In genomic region chr3:160784853-160785252, GRCh38 we compare ENCODE assay signal across 1 cellular context.
TF ChIP-seq lines count a peak whose summit lies in the region.

No MANE protein-coding gene starts in this region.

TF ChIP-seq in H1, 55 proteins besides CTCF, POLR2A, EP300 and RAD21 (continued from another document):
- no peak for TF ChIP-seq MAX (IDR thresholded peaks at IDR 0.05)
- no peak for TF ChIP-seq SAP30 (IDR thresholded peaks at IDR 0.05; ENCODE audit: insufficient read depth, insufficient replicate concordance, low read length)
- TF ChIP-seq BRCA1 (IDR thresholded peaks at IDR 0.05; ENCODE audit: low read depth, low read length): no peak
- TF ChIP-seq ASH2L (IDR thresholded peaks at IDR 0.05; ENCODE audit: low read length): no peak
- TF ChIP-seq ZNF274 (IDR thresholded peaks at IDR 0.05; ENCODE audit: borderline replicate concordance, extremely low read depth, low read length): no peak
- no peak for TF ChIP-seq RBBP5 (IDR thresholded peaks at IDR 0.05; ENCODE audit: borderline replicate concordance, low read depth, low read length)
- TF ChIP-seq TEAD4 (IDR thresholded peaks at IDR 0.05; ENCODE audit: low read depth, low read length): no peak
TF ChIP-seq in H1: peak in this region for 0.
